Comparison of ENCODE assay signal across 8 cellular contexts in the genomic region with DNA sequence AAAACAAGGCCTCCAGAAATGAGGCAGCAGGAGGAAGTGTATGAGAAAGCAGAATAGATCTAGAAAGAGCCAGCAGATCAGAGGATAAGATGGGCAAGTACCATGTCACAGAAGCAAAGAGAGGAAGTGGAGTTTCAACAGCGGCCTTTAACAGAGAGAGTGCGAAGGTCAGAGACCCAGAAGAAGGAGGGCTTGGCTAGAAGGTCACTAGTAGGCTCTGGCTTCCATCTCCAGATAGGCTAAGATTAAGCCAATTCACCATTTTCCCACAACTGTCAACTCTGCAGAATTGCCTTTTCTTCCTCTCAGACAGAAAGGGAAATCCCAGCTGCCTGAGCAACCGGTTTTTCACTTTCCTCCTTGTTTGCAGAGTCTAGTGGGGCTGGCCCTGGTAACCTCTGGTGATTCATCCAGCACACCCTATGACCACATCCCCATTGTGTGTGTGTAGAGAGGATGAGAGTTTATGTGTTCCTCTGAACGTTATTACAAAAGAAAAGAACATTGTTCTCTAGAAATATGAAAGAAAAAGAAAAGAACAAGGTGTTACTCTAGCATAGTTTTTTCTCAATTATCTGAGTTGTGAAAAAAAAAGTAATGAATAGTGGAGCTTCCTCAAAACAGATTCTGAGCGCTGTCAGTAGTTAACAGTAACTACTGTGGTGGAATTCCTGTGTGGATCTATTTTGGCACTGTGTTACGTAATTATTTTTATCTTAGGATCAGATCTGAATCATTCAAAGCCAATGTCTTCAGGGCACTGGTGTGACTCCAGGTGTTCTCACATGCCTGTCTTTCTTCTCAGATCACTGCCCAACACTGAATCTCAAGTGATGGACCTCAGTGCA.
DNase-seq lines count a peak whose midpoint lies in the region; ATAC-seq and TF ChIP-seq lines count a peak whose summit lies in the region.

No MANE protein-coding gene starts in this region.

- peak; percentile 41 to 45 for DNase-seq in activated CD4-positive, alpha-beta T cell treated with anti-CD3 and anti-CD28 coated beads for 24 hours (ENCODE audit: low read depth in 2 of 2)
- DNase-seq in activated CD4-positive, alpha-beta T cell treated with anti-CD3 and anti-CD28 coated beads for 1 hour: no peak
- DNase-seq in RWPE2 (ENCODE audit: low spot score) (peak; percentile 94), immature natural killer cell (peak; percentile 70 to 76 (median 72)), WERI-Rb-1 (no peak)
- peak; percentile 42 for DNase-seq in activated naive CD8-positive, alpha-beta T cell treated with anti-CD3 and anti-CD28 coated beads, Interleukin-2, amount 50 U/mL, for 16 hours (ENCODE audit: low read depth, low spot score)
- DNase-seq in stimulated activated CD4-positive, alpha-beta T cell treated with anti-CD3 and anti-CD28 coated beads, Interleukin-12 subunit alpha, Interleukin-12 subunit beta, amount 100 ng/mL, for 4 hours: peak; percentile 44

- TF ChIP-seq CTCF in RWPE2 (IDR thresholded peaks at IDR 0.05; ENCODE audit: poor library complexity, severe bottlenecking) (no peak), WERI-Rb-1 (IDR thresholded peaks at IDR 0.05; ENCODE audit: low read depth, low read length) (no peak)

- no peaks in the 10 kb centered on the region for H3K36me3 Mint-ChIP-seq in immature natural killer cell

- peak overlapping the region; percentile 9 to 73 (median 57) for H3K4me3 Mint-ChIP-seq in immature natural killer cell

- peaks cover 42% of the 10 kb centered on the region for H3K4me1 ChIP-seq in RWPE2 (ENCODE audit: insufficient read depth, poor library complexity, severe bottlenecking)

- peaks cover 2 to 9% (median 8%) of the 10 kb centered on the region in 3 donors for H3K27me3 Mint-ChIP-seq in immature natural killer cell (ENCODE audit: low read depth in 3 of 3)

- H3K36me3 ChIP-seq in RWPE2 (ENCODE audit: low read depth) (no peaks in the 10 kb centered on the region), WERI-Rb-1 (peaks cover 21% of the 10 kb centered on the region)

- no peaks in the 10 kb centered on the region for H3K9me3 Mint-ChIP-seq in immature natural killer cell

- ATAC-seq in HG03103 (IDR thresholded peaks at IDR 0.05; ENCODE audit: low read depth, unreplicated experiment): peak; percentile 97
- ATAC-seq in RWPE2 (ENCODE audit: low read depth): peak; percentile 95

- H3K4me1 Mint-ChIP-seq in immature natural killer cell: peaks cover 31 to 35% of the 10 kb centered on the region in 2 donors

- H3K4me3 ChIP-seq in RWPE2 (ENCODE audit: severe bottlenecking) (no peak overlapping the region), WERI-Rb-1 (ENCODE audit: low read depth, low read length) (no peak overlapping the region)

- peak overlapping the region; percentile 70 for H3K27ac ChIP-seq in RWPE2 (ENCODE audit: poor library complexity, severe bottlenecking)
- no peak overlapping the region for H3K27ac ChIP-seq in WERI-Rb-1

- H3K9me3 ChIP-seq in RWPE2 (ENCODE audit: severe bottlenecking): no peaks in the 10 kb centered on the region
- H3K9me3 ChIP-seq in WERI-Rb-1 (ENCODE audit: severe bottlenecking): no peaks in the 10 kb centered on the region

- H3K27me3 ChIP-seq in RWPE2 (ENCODE audit: insufficient read depth, poor library complexity, severe bottlenecking) (no peaks in the 10 kb centered on the region), WERI-Rb-1 (ENCODE audit: insufficient read depth, low read depth, severe bottlenecking) (no peaks in the 10 kb centered on the region)

- peak overlapping the region; percentile 36 to 92 (median 82) for H3K27ac Mint-ChIP-seq in immature natural killer cell

Comparison
In these comparisons a context has a peak if more than half of its experiments do, and no peak if none do; other contexts are left out.
1. DNase-seq: peak in activated CD4-positive, alpha-beta T cell treated with anti-CD3 and anti-CD28 coated beads for 24 hours (2 of 2), RWPE2 (single experiment), activated naive CD8-positive, alpha-beta T cell treated with anti-CD3 and anti-CD28 coated beads, Interleukin-2, amount 50 U/mL, for 16 hours (single experiment), immature natural killer cell (3 of 3) and stimulated activated CD4-positive, alpha-beta T cell treated with anti-CD3 and anti-CD28 coated beads, Interleukin-12 subunit alpha, Interleukin-12 subunit beta, amount 100 ng/mL, for 4 hours (single experiment); none in activated CD4-positive, alpha-beta T cell treated with anti-CD3 and anti-CD28 coated beads for 1 hour (single experiment) and WERI-Rb-1 (single experiment).